ENCODE assay signal across 8 cellular contexts in the genomic region with DNA sequence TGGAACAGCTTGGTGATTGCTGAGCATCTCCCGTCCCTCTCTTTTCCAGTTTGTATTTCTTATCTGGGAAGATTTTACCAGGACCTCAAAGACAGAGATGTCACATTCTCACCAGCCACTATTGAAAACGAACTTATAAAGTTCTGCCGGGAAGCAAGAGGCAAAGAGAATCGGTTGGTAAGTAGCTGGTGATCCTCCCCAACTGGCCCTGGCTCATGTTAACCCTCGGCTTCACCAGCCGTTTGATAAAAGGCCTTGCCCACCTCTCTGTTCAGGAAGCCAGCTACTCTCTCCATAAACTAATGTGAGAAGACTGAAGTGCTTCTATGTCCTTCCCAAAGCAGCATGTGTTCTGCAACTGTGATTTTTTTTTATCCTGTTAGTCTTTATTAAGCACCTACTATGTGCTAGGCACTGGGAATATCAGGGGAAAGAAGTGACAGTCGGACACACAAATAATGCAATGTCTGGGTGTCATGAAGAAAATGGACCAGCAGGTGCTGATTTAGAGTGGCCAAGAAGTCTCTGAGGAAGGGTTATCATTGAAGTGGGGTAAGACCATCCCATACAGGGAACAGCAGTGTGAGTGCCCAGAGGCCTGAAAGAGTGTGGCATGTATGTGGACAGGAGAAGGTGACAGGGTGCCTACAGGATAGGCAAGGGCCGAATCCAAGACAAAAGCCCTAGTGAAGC. TPM values are rescaled to one million over a fixed set of nuclear protein-coding genes. Genes with fewer than 3 reads are reported as not detected.
DNase-seq lines count a peak whose midpoint lies in the region; ATAC-seq and TF ChIP-seq lines count a peak whose summit lies in the region.

No MANE protein-coding gene starts in this region.

- H3K36me3 Mint-ChIP-seq in activated naive CD4-positive, alpha-beta T cell treated with anti-CD3 and anti-CD28 coated beads for 36 hours (ENCODE audit: low read depth): peaks cover 29% of the 10 kb centered on the region

- ATAC-seq in left lobe of liver (no peak), HG02678 (IDR thresholded peaks at IDR 0.05; ENCODE audit: unreplicated experiment) (no peak)

- H3K4me3 Mint-ChIP-seq in activated naive CD4-positive, alpha-beta T cell treated with anti-CD3 and anti-CD28 coated beads for 36 hours: peak overlapping the region; percentile 97

- no peaks in the 10 kb centered on the region for H3K27me3 Mint-ChIP-seq in activated naive CD4-positive, alpha-beta T cell treated with anti-CD3 and anti-CD28 coated beads for 36 hours (ENCODE audit: low read depth)

- H3K27me3 ChIP-seq in adipocyte (replicated peaks; ENCODE audit: control insufficient read depth, insufficient read depth, low read length) (no peaks in the 10 kb centered on the region), tibial nerve (no peaks in the 10 kb centered on the region)

- no peaks in the 10 kb centered on the region for H3K9me3 Mint-ChIP-seq in activated naive CD4-positive, alpha-beta T cell treated with anti-CD3 and anti-CD28 coated beads for 36 hours

- peak overlapping the region in 3 of 4 donors; percentile 86 to 93 (median 93) for H3K27ac ChIP-seq in tibial nerve

- DNase-seq in activated naive CD4-positive, alpha-beta T cell treated with anti-CD3 and anti-CD28 coated beads for 36 hours: no peak
- DNase-seq in activated naive CD4-positive, alpha-beta T cell treated with anti-CD3 and anti-CD28 coated beads, Interleukin-2, amount 50 U/mL, for 16 hours: no peak
- DNase-seq in adipocyte (ENCODE audit: low read depth): peak; percentile 19
- DNase-seq in left lobe of liver (ENCODE audit: low spot score): peak; percentile 41
- DNase-seq in tibial nerve (ENCODE audit: low spot score in 2 of 2): no peak
- no peak for DNase-seq in effector CD8-positive, alpha-beta T cell (lab: John Stamatoyannopoulos, UW)
- no peak for DNase-seq in stimulated activated CD4-positive, alpha-beta T cell treated with anti-CD3 and anti-CD28 coated beads, Interleukin-15, amount 100 ng/mL, for 24 hours

- H3K4me3 ChIP-seq in adipocyte (ENCODE audit: low read length) (peak overlapping the region; percentile 99), tibial nerve (peak overlapping the region in 3 of 4 donors; percentile 65 to 85 (median 77))

- H3K4me1 Mint-ChIP-seq in activated naive CD4-positive, alpha-beta T cell treated with anti-CD3 and anti-CD28 coated beads for 36 hours (ENCODE audit: low read depth): peaks cover 55% of the 10 kb centered on the region

- no peak for TF ChIP-seq POLR2A in tibial nerve (IDR thresholded peaks at IDR 0.05)

- H3K9me3 ChIP-seq in adipocyte (ENCODE audit: control insufficient read depth, low read length): no peaks in the 10 kb centered on the region
- H3K9me3 ChIP-seq in tibial nerve: no peaks in the 10 kb centered on the region

- TF ChIP-seq CTCF in tibial nerve (IDR thresholded peaks at IDR 0.05): no peak

- CTCF ChIA-PET in activated naive CD4-positive, alpha-beta T cell treated with anti-CD3 and anti-CD28 coated beads for 36 hours (lab: Charles Lee): interaction anchor here (0.7 to 1.9 kb wide), 5 partner anchors 9 to 771 kb away, joined by 3 to 5 read pairs (median 4); partner anchors contain the start of gene MAPKAPK3

- peak overlapping the region; percentile 100 for H3K9ac ChIP-seq in adipocyte (ENCODE audit: low read length)

- intact Hi-C loops in activated naive CD4-positive, alpha-beta T cell treated with anti-CD3 and anti-CD28 coated beads for 36 hours (cut with micrococcal nuclease): loop anchor here (5.0 to 10.0 kb wide), 4 partner anchors 119 to 1032 kb away; partner anchors contain the start of genes CYB561D2, NPRL2 and TMEM115

- H3K36me3 ChIP-seq in adipocyte (ENCODE audit: control insufficient read depth, insufficient read depth, low read length, severe bottlenecking): peaks cover 25% of the 10 kb centered on the region
- H3K36me3 ChIP-seq in tibial nerve: peaks cover 0 to 36% (median 7%) of the 10 kb centered on the region in 3 donors

- H3K4me1 ChIP-seq in adipocyte (ENCODE audit: control insufficient read depth, insufficient read depth, low read length): peaks cover 41% of the 10 kb centered on the region
- peaks cover 0 to 60% (median 26%) of the 10 kb centered on the region in 4 donors for H3K4me1 ChIP-seq in tibial nerve

- no peak for TF ChIP-seq EP300 in tibial nerve (IDR thresholded peaks at IDR 0.05)

- H3K27ac Mint-ChIP-seq in activated naive CD4-positive, alpha-beta T cell treated with anti-CD3 and anti-CD28 coated beads for 36 hours: peak overlapping the region; percentile 93

- WGBS in tibial nerve, 2 donors: 28 to 34% methylated on average over 8 of the region's 8 CpGs

RNA-seq across cellular contexts. Expression of gene MANF, which starts 1.2 kb away (rescaled TPM):
- 100 to 1,000 TPM in 1 of 2 experiments, 10 to 100 TPM in 1; 91.7 to 108 TPM for total RNA-seq in activated naive CD4-positive, alpha-beta T cell treated with anti-CD3 and anti-CD28 coated beads for 36 hours
- total RNA-seq in left lobe of liver (80.9 TPM), tibial nerve (10 to 100 TPM in 3 of 4 donors, 1 to 10 TPM in 1; 9.8 to 28.4 (median 23.0) TPM)

RNA-seq across cellular contexts. Expression of gene RBM15B, which starts 4.8 kb away (rescaled TPM):
- total RNA-seq in activated naive CD4-positive, alpha-beta T cell treated with anti-CD3 and anti-CD28 coated beads for 36 hours: 10 to 100 TPM; 12.8 to 13.5 TPM
- total RNA-seq in left lobe of liver (10.3 TPM), tibial nerve (10 to 100 TPM; 22.6 to 32.4 (median 26.0) TPM)

Comparison
In these comparisons a context has a peak if more than half of its experiments do, and no peak if none do; other contexts are left out.
1. DNase-seq: peak in adipocyte (single experiment) and left lobe of liver (single experiment); none in activated naive CD4-positive, alpha-beta T cell treated with anti-CD3 and anti-CD28 coated beads for 36 hours (single experiment), activated naive CD4-positive, alpha-beta T cell treated with anti-CD3 and anti-CD28 coated beads, Interleukin-2, amount 50 U/mL, for 16 hours (single experiment), tibial nerve (0 of 2), effector CD8-positive, alpha-beta T cell (single experiment) and stimulated activated CD4-positive, alpha-beta T cell treated with anti-CD3 and anti-CD28 coated beads, Interleukin-15, amount 100 ng/mL, for 24 hours (single experiment).